17 cellular contexts compared by ENCODE assay signal in genomic region chr16:85690469-85691064, GRCh38. TPM values are rescaled to one million over a fixed set of nuclear protein-coding genes. Genes with fewer than 3 reads are reported as not detected.
A peak's percentile ranks its signal among the peaks of the same experiment; 100 is the strongest.
DNase-seq lines count a peak whose midpoint lies in the region; ATAC-seq and TF ChIP-seq lines count a peak whose summit lies in the region.
"Had no signal": no experiment of that assay in that cellular context is flagged by ENCODE, and none has a peak within 500 bp of the region (broad histone marks: within the 10 kb centered on the region; RNA-seq: fewer than 3 reads in every experiment).

No MANE protein-coding gene starts in this region.

- no peaks in the 10 kb centered on the region for H3K9me3 Mint-ChIP-seq in neural crest cell
- no peaks in the 10 kb centered on the region for H3K9me3 Mint-ChIP-seq in activated naive CD4-positive, alpha-beta T cell treated with anti-CD3 and anti-CD28 coated beads, Interleukin-2, amount 50 U/mL, for 72 hours
- H3K9me3 Mint-ChIP-seq: activated CD8-positive, alpha-beta T cell treated with anti-CD3 and anti-CD28 coated beads for 36 hours; CD14-positive monocyte had no signal

- ATAC-seq in activated naive CD4-positive, alpha-beta T cell treated with anti-CD3 and anti-CD28 coated beads, Interleukin-2, amount 50 U/mL, for 72 hours: no peak
- ATAC-seq in GM19455 (IDR thresholded peaks at IDR 0.05; ENCODE audit: unreplicated experiment): no peak
- ATAC-seq: A549; activated CD8-positive, alpha-beta T cell treated with anti-CD3 and anti-CD28 coated beads for 36 hours had no signal

- peaks cover 3% of the 10 kb centered on the region for H3K36me3 Mint-ChIP-seq in neural crest cell (ENCODE audit: low read depth)
- peaks cover 8 to 13% of the 10 kb centered on the region in 2 donors for H3K36me3 Mint-ChIP-seq in activated naive CD4-positive, alpha-beta T cell treated with anti-CD3 and anti-CD28 coated beads, Interleukin-2, amount 50 U/mL, for 72 hours

- no peaks in the 10 kb centered on the region for H3K27me3 Mint-ChIP-seq in neural crest cell (ENCODE audit: low read depth)
- H3K27me3 Mint-ChIP-seq: activated CD8-positive, alpha-beta T cell treated with anti-CD3 and anti-CD28 coated beads for 36 hours had no signal

- H3K4me3 Mint-ChIP-seq in neural crest cell: peak overlapping the region; percentile 75
- H3K4me3 Mint-ChIP-seq: activated CD8-positive, alpha-beta T cell treated with anti-CD3 and anti-CD28 coated beads for 36 hours; CD14-positive monocyte had no signal

- DNase-seq in NCI-H1105 treated with DMSO at 0.1 percent for 48 hours (lab: John Stamatoyannopoulos, UW) (peak; percentile 14), NCI-H1105 (lab: John Stamatoyannopoulos, UW) (no peak), NCI-H1694 treated with DMSO at 0.1 percent for 48 hours (lab: John Stamatoyannopoulos, UW) (peak; percentile 58), SHP77 treated with DMSO at 0.1 percent for 48 hours (lab: John Stamatoyannopoulos, UW) (peak; percentile 93), neural crest cell (ENCODE audit: low read depth, low spot score) (no peak)
- DNase-seq in activated naive CD4-positive, alpha-beta T cell treated with anti-CD3 and anti-CD28 coated beads, Interleukin-2, amount 50 U/mL, for 72 hours (ENCODE audit: low spot score in 2 of 2): no peak
- DNase-seq in activated naive CD4-positive, alpha-beta T cell treated with Interleukin-2 at 50 U/mL for 16 hours: no peak
- DNase-seq: activated CD8-positive, alpha-beta T cell treated with anti-CD3 and anti-CD28 coated beads for 36 hours; activated T-cell treated with anti-CD3 and anti-CD28 coated beads, Interleukin-2, amount 50 U/mL, for 48 hours; effector CD4-positive, alpha-beta T cell; islet precursor cell; KG1; mesendoderm; NCI-H1930 had no signal

- H3K4me1 Mint-ChIP-seq in neural crest cell: peaks cover 29% of the 10 kb centered on the region

- no peak for TF ChIP-seq CTCF in neural crest cell (conservative IDR thresholded peaks at IDR 0.05)

- no peak overlapping the region for H3K27ac Mint-ChIP-seq in neural crest cell (ENCODE audit: unreplicated experiment)
- no peak overlapping the region for H3K27ac Mint-ChIP-seq in activated naive CD4-positive, alpha-beta T cell treated with anti-CD3 and anti-CD28 coated beads, Interleukin-2, amount 50 U/mL, for 72 hours
- H3K27ac Mint-ChIP-seq: activated CD8-positive, alpha-beta T cell treated with anti-CD3 and anti-CD28 coated beads for 36 hours had no signal

RNA-seq across cellular contexts. Expression of gene GINS2, which starts 1.8 kb away (rescaled TPM):
- 74.0 and 82.2 TPM in 2 replicates for total RNA-seq in neural crest cell
- 10 to 100 TPM; 42.3 to 73.6 TPM for total RNA-seq in activated naive CD4-positive, alpha-beta T cell treated with anti-CD3 and anti-CD28 coated beads, Interleukin-2, amount 50 U/mL, for 72 hours

Comparison
In these comparisons a context has a peak if more than half of its experiments do, and no peak if none do; other contexts are left out.
1. DNase-seq: peak in NCI-H1105 treated with DMSO at 0.1 percent for 48 hours (single experiment), NCI-H1694 treated with DMSO at 0.1 percent for 48 hours (single experiment) and SHP77 treated with DMSO at 0.1 percent for 48 hours (single experiment); none in NCI-H1105 (single experiment), neural crest cell (single experiment), activated naive CD4-positive, alpha-beta T cell treated with anti-CD3 and anti-CD28 coated beads, Interleukin-2, amount 50 U/mL, for 72 hours (0 of 2) and activated naive CD4-positive, alpha-beta T cell treated with Interleukin-2 at 50 U/mL for 16 hours (single experiment).